In genomic region chr17:75983501-75984181, GRCh38 we compare ENCODE assay signal across 12 cellular contexts. TPM values are rescaled to one million over a fixed set of nuclear protein-coding genes. Genes with fewer than 3 reads are reported as not detected.
DNase-seq lines count a peak whose midpoint lies in the region; ATAC-seq and TF ChIP-seq lines count a peak whose summit lies in the region.
"Had no signal": no experiment of that assay in that cellular context is flagged by ENCODE, and none has a peak within 500 bp of the region (broad histone marks: within the 10 kb centered on the region; RNA-seq: fewer than 3 reads in every experiment).

No MANE protein-coding gene starts in this region.

- peak overlapping the region in 2 of 3 experiments; percentile 8 to 32 for H3K4me3 Mint-ChIP-seq in nephron
- no peak overlapping the region for H3K4me3 Mint-ChIP-seq in activated CD4-positive, alpha-beta T cell treated with anti-CD3 and anti-CD28 coated beads, Interleukin-2, amount 10 ng/mL, durations not matched to agents 24 days and 14 days
- H3K4me3 Mint-ChIP-seq: activated T-cell treated with anti-CD3 and anti-CD28 coated beads, Interleukin-2, amount 50 U/mL, for 72 hours; immature natural killer cell had no signal

- intact Hi-C loops in activated CD4-positive, alpha-beta T cell treated with anti-CD3 and anti-CD28 coated beads, Interleukin-2, amount 10 ng/mL, durations not matched to agents 24 days and 14 days (cut with micrococcal nuclease) = no loop called here

- no peak for TF ChIP-seq CTCF in nephron (IDR thresholded peaks at IDR 0.05; ENCODE audit: unreplicated experiment in 3 of 3)

- no peaks in the 10 kb centered on the region for H3K9me3 Mint-ChIP-seq in nephron
- no peaks in the 10 kb centered on the region for H3K9me3 Mint-ChIP-seq in activated CD4-positive, alpha-beta T cell treated with anti-CD3 and anti-CD28 coated beads, Interleukin-2, amount 10 ng/mL, durations not matched to agents 24 days and 14 days
- H3K9me3 Mint-ChIP-seq: activated T-cell treated with anti-CD3 and anti-CD28 coated beads, Interleukin-2, amount 50 U/mL, for 72 hours; immature natural killer cell had no signal

- ATAC-seq in HG03520 (IDR thresholded peaks at IDR 0.05; ENCODE audit: unreplicated experiment) = no peak
- ATAC-seq: activated T-cell treated with anti-CD3 and anti-CD28 coated beads, Interleukin-2, amount 50 U/mL, for 72 hours had no signal

- peaks cover 6% of the 10 kb centered on the region for H3K36me3 Mint-ChIP-seq in nephron (ENCODE audit: low read depth)
- no peaks in the 10 kb centered on the region for H3K36me3 Mint-ChIP-seq in activated CD4-positive, alpha-beta T cell treated with anti-CD3 and anti-CD28 coated beads, Interleukin-2, amount 10 ng/mL, durations not matched to agents 24 days and 14 days (ENCODE audit: low read depth)

- H3K27ac Mint-ChIP-seq in nephron = peak overlapping the region; percentile 76 to 89 (median 88)
- no peak overlapping the region for H3K27ac Mint-ChIP-seq in activated CD4-positive, alpha-beta T cell treated with anti-CD3 and anti-CD28 coated beads, Interleukin-2, amount 10 ng/mL, durations not matched to agents 24 days and 14 days
- H3K27ac Mint-ChIP-seq: activated T-cell treated with anti-CD3 and anti-CD28 coated beads, Interleukin-2, amount 50 U/mL, for 72 hours; immature natural killer cell had no signal

- DNase-seq in GM03348 (ENCODE audit: low spot score) = peak; percentile 33
- peak; percentile 73 to 74 for DNase-seq in NOMO-1 (lab: John Stamatoyannopoulos, UW; ENCODE audit: unreplicated experiment in 2 of 2)
- no peak for DNase-seq in epithelial cell of prostate (ENCODE audit: low read depth, low spot score)
- DNase-seq in stimulated activated naive CD4-positive, alpha-beta T cell treated with Interleukin-2 at 50 U/mL for 16 hours (lab: John Stamatoyannopoulos, UW) = no peak
- DNase-seq in activated CD4-positive, alpha-beta T cell treated with anti-CD3 and anti-CD28 coated beads, Interleukin-2, amount 10 ng/mL, durations not matched to agents 24 days and 14 days = no peak
- DNase-seq in NCI-H510A treated with DMSO at 0.1 percent for 48 hours (lab: John Stamatoyannopoulos, UW) = no peak
- DNase-seq: activated T-cell treated with anti-CD3 and anti-CD28 coated beads, Interleukin-2, amount 50 U/mL, for 72 hours; immature natural killer cell; NCI-H524 had no signal

- peak overlapping the region; percentile 70 for H3K27ac ChIP-seq in epithelial cell of prostate

- no peaks in the 10 kb centered on the region for H3K27me3 Mint-ChIP-seq in nephron (ENCODE audit: low read depth)
- no peaks in the 10 kb centered on the region for H3K27me3 Mint-ChIP-seq in activated CD4-positive, alpha-beta T cell treated with anti-CD3 and anti-CD28 coated beads, Interleukin-2, amount 10 ng/mL, durations not matched to agents 24 days and 14 days

- H3K4me1 Mint-ChIP-seq in nephron = peaks cover 47% of the 10 kb centered on the region
- peaks cover 12% of the 10 kb centered on the region for H3K4me1 Mint-ChIP-seq in activated CD4-positive, alpha-beta T cell treated with anti-CD3 and anti-CD28 coated beads, Interleukin-2, amount 10 ng/mL, durations not matched to agents 24 days and 14 days

RNA-seq across cellular contexts. Expression of gene TEN1, which starts 4.6 kb away (rescaled TPM):
- 9.7 and 12.5 TPM in 2 replicates for total RNA-seq in activated CD4-positive, alpha-beta T cell treated with anti-CD3 and anti-CD28 coated beads, Interleukin-2, amount 10 ng/mL, durations not matched to agents 24 days and 14 days

RNA-seq across cellular contexts. Expression of gene ACOX1, which starts 4.7 kb away (rescaled TPM):
- total RNA-seq in activated CD4-positive, alpha-beta T cell treated with anti-CD3 and anti-CD28 coated beads, Interleukin-2, amount 10 ng/mL, durations not matched to agents 24 days and 14 days = 29.2 and 30.0 TPM in 2 replicates

RNA-seq across cellular contexts. Expression of gene CDK3, which starts 17.0 kb away (rescaled TPM):
- 6.6 and 7.4 TPM in 2 replicates for total RNA-seq in activated CD4-positive, alpha-beta T cell treated with anti-CD3 and anti-CD28 coated beads, Interleukin-2, amount 10 ng/mL, durations not matched to agents 24 days and 14 days

RNA-seq across cellular contexts. Expression of gene FBF1, which starts 42.8 kb away (rescaled TPM):
- total RNA-seq in activated CD4-positive, alpha-beta T cell treated with anti-CD3 and anti-CD28 coated beads, Interleukin-2, amount 10 ng/mL, durations not matched to agents 24 days and 14 days = 17.5 and 18.6 TPM in 2 replicates

RNA-seq across cellular contexts. Expression of gene EVPL, which starts 43.5 kb away (rescaled TPM):
- 0.09 and 0.17 TPM in 2 replicates for total RNA-seq in activated CD4-positive, alpha-beta T cell treated with anti-CD3 and anti-CD28 coated beads, Interleukin-2, amount 10 ng/mL, durations not matched to agents 24 days and 14 days
- total RNA-seq: H4 had no signal

Comparison
In these comparisons a context has a peak if more than half of its experiments do, and no peak if none do; other contexts are left out.
1. DNase-seq: peak in GM03348 (single experiment) and NOMO-1 (2 of 2); none in epithelial cell of prostate (single experiment), stimulated activated naive CD4-positive, alpha-beta T cell treated with Interleukin-2 at 50 U/mL for 16 hours (single experiment), activated CD4-positive, alpha-beta T cell treated with anti-CD3 and anti-CD28 coated beads, Interleukin-2, amount 10 ng/mL, durations not matched to agents 24 days and 14 days (single experiment) and NCI-H510A treated with DMSO at 0.1 percent for 48 hours (single experiment).